ENCODE assay signal across 23 cellular contexts in the genomic region with DNA sequence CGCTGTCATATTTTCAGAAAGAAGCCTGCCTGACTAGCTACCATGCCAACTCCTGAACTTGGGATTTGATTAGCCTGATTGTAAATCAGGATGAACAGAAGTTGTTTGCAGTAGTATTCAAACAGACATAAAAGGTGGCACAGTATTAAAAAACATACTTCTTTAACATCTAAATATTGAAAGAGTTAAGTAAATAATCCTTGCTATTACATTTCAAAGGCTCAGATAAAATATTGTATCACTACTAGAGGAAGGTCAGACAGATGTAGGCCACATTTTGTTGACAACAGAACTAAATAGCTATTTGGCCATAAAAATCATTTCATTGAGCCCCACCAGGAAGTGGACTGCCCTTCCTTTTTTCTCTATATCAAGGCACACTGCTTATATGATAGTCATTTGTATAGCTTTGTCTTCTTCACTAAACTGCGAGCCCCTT. TPM values are rescaled to one million over a fixed set of nuclear protein-coding genes. Genes with fewer than 3 reads are reported as not detected.
DNase-seq lines count a peak whose midpoint lies in the region; TF ChIP-seq lines count a peak whose summit lies in the region.
"Had no signal": no experiment of that assay in that cellular context is flagged by ENCODE, and none has a peak within 500 bp of the region (broad histone marks: within the 10 kb centered on the region; RNA-seq: fewer than 3 reads in every experiment).

No MANE protein-coding gene starts in this region.

- peaks cover 29% of the 10 kb centered on the region for H3K36me3 Mint-ChIP-seq in progenitor cell of endocrine pancreas (ENCODE audit: insufficient read depth)
- H3K36me3 Mint-ChIP-seq in activated naive CD4-positive, alpha-beta T cell treated with anti-CD3 and anti-CD28 coated beads for 36 hours (ENCODE audit: low read depth), result no peaks in the 10 kb centered on the region
- no peaks in the 10 kb centered on the region for H3K36me3 Mint-ChIP-seq in Caco-2 (ENCODE audit: insufficient read depth, unreplicated experiment)
- H3K36me3 Mint-ChIP-seq: T-cell had no signal

- DNase-seq in DMS53 (lab: John Stamatoyannopoulos, UW), result peak; percentile 92
- DNase-seq in NCI-H1930 (lab: John Stamatoyannopoulos, UW), result peak; percentile 80 to 84
- DNase-seq in SK-N-MC (ENCODE audit: low read depth, low spot score), result no peak
- DNase-seq in progenitor cell of endocrine pancreas (ENCODE audit: low spot score, unreplicated experiment), result no peak
- DNase-seq in activated naive CD4-positive, alpha-beta T cell treated with anti-CD3 and anti-CD28 coated beads for 36 hours, result no peak
- no peak for DNase-seq in Caco-2
- no peak for DNase-seq in UCSD-AML1 (lab: John Stamatoyannopoulos, UW; ENCODE audit: unreplicated experiment)
- no peak for DNase-seq in adrenal gland
- DNase-seq: activated CD4-positive, alpha-beta T cell treated with anti-CD3 and anti-CD28 coated beads for 48 hours; H9; heart right ventricle; left ventricle myocardium inferior; NCI-H524 treated with DMSO at 0.1 percent for 48 hours; PC-9; SHP77 treated with DMSO at 0.1 percent for 48 hours; stimulated activated CD4-positive, alpha-beta T cell treated with anti-CD3 and anti-CD28 coated beads, Interleukin-2, amount 100 ng/mL, for 48 hours; stomach; T-cell; upper lobe of left lung had no signal

- TF ChIP-seq POLR2A in adrenal gland (IDR thresholded peaks at IDR 0.05), result no peak

- H3K4me1 ChIP-seq in Caco-2, result peaks cover 32% of the 10 kb centered on the region
- peaks cover 0 to 3% of the 10 kb centered on the region in 2 donors for H3K4me1 ChIP-seq in adrenal gland (replicated peaks in 1 of 2)
- H3K4me1 ChIP-seq: left ventricle myocardium inferior, upper lobe of left lung had no signal

- intact Hi-C loops in activated naive CD4-positive, alpha-beta T cell treated with anti-CD3 and anti-CD28 coated beads for 36 hours (cut with micrococcal nuclease), result loop anchor here (5.0 kb wide), 1 partner anchor 361 kb away; no protein-coding TSS in a partner anchor
- intact Hi-C loops in Caco-2 (cut with micrococcal nuclease; ENCODE audit: unreplicated experiment) (no loop called here), adrenal gland (cut with DNase I) (no loop called here)

- no peaks in the 10 kb centered on the region for H3K9me3 ChIP-seq in SK-N-MC (ENCODE audit: low read depth, low read length)
- H3K9me3 ChIP-seq in Caco-2, result no peaks in the 10 kb centered on the region
- H3K9me3 ChIP-seq in adrenal gland (replicated peaks in 1 of 3), result no peaks in the 10 kb centered on the region
- H3K9me3 ChIP-seq: stomach, upper lobe of left lung had no signal

- H3K27ac Mint-ChIP-seq in progenitor cell of endocrine pancreas, result peak overlapping the region; percentile 91
- no peak overlapping the region for H3K27ac Mint-ChIP-seq in activated naive CD4-positive, alpha-beta T cell treated with anti-CD3 and anti-CD28 coated beads for 36 hours
- H3K27ac Mint-ChIP-seq in Caco-2 (ENCODE audit: unreplicated experiment), result no peak overlapping the region
- H3K27ac Mint-ChIP-seq: H9, T-cell had no signal

- no peak for TF ChIP-seq CTCF in progenitor cell of endocrine pancreas (IDR thresholded peaks at IDR 0.05; ENCODE audit: unreplicated experiment)
- no peak for TF ChIP-seq CTCF in Caco-2 (IDR thresholded peaks at IDR 0.05; ENCODE audit: insufficient read depth in 1 of 2, low read depth in 1 of 2, low read length in 1 of 2, severe bottlenecking in 1 of 2, unreplicated experiment in 1 of 2)
- no peak for TF ChIP-seq CTCF in adrenal gland (IDR thresholded peaks at IDR 0.05)

- POLR2A ChIA-PET in Caco-2 (lab: Charles Lee), result no interaction called here

- no peaks in the 10 kb centered on the region for H3K27me3 Mint-ChIP-seq in progenitor cell of endocrine pancreas
- peaks cover 2% of the 10 kb centered on the region for H3K27me3 Mint-ChIP-seq in activated naive CD4-positive, alpha-beta T cell treated with anti-CD3 and anti-CD28 coated beads for 36 hours (ENCODE audit: low read depth)
- no peaks in the 10 kb centered on the region for H3K27me3 Mint-ChIP-seq in Caco-2 (ENCODE audit: insufficient read depth, unreplicated experiment)

- H3K27ac ChIP-seq in SK-N-MC (peak overlapping the region; percentile 68; the same call in 1 of the 2 replicates), adrenal gland (no peak overlapping the region)
- H3K27ac ChIP-seq: heart right ventricle, left ventricle myocardium inferior, PC-9, skin epidermis, upper lobe of left lung had no signal

- peak overlapping the region; percentile 24 for H3K4me3 Mint-ChIP-seq in progenitor cell of endocrine pancreas (ENCODE audit: low read depth)
- H3K4me3 Mint-ChIP-seq in activated naive CD4-positive, alpha-beta T cell treated with anti-CD3 and anti-CD28 coated beads for 36 hours, result no peak overlapping the region
- H3K4me3 Mint-ChIP-seq in Caco-2 (ENCODE audit: unreplicated experiment), result no peak overlapping the region
- H3K4me3 Mint-ChIP-seq: H9, neural crest cell, T-cell had no signal

- H3K36me3 ChIP-seq in SK-N-MC (ENCODE audit: insufficient read depth, low read length) (no peaks in the 10 kb centered on the region), Caco-2 (ENCODE audit: control insufficient read depth, insufficient read depth, low read length) (no peaks in the 10 kb centered on the region), adrenal gland (replicated peaks in 1 of 2) (no peaks in the 10 kb centered on the region)
- H3K36me3 ChIP-seq: heart right ventricle, left ventricle myocardium inferior, stomach, upper lobe of left lung had no signal

- BruUV-seq in Caco-2 (replicated peaks; lab: Mats Ljungman, UMichigan), result no TSS peak

- H3K9me3 Mint-ChIP-seq in progenitor cell of endocrine pancreas (ENCODE audit: low read depth) (peaks cover 37% of the 10 kb centered on the region), Caco-2 (ENCODE audit: unreplicated experiment) (peaks cover 28% of the 10 kb centered on the region)
- peaks cover 4% of the 10 kb centered on the region for H3K9me3 Mint-ChIP-seq in activated naive CD4-positive, alpha-beta T cell treated with anti-CD3 and anti-CD28 coated beads for 36 hours

- H3K4me3 ChIP-seq in SK-N-MC (no peak overlapping the region), Caco-2 (ENCODE audit: low read depth, low read length) (no peak overlapping the region), adrenal gland (no peak overlapping the region)
- H3K4me3 ChIP-seq: heart right ventricle, left ventricle myocardium inferior, PC-9, skin epidermis, stomach, upper lobe of left lung had no signal

- CTCF ChIA-PET in activated naive CD4-positive, alpha-beta T cell treated with anti-CD3 and anti-CD28 coated beads for 36 hours (lab: Charles Lee), result no interaction called here
- CTCF ChIA-PET in Caco-2 (lab: Charles Lee), result no interaction called here

- 74 to 85% (median 80%) methylated on average over 2 of the region's 2 CpGs for WGBS in adrenal gland, 4 donors

- H3K27me3 ChIP-seq in Caco-2 (replicated peaks; ENCODE audit: control insufficient read depth, insufficient read depth, low read length) (no peaks in the 10 kb centered on the region), adrenal gland (no peaks in the 10 kb centered on the region)
- H3K27me3 ChIP-seq: heart right ventricle, stomach, upper lobe of left lung had no signal

- no peak overlapping the region for H3K9ac ChIP-seq in SK-N-MC (ENCODE audit: insufficient read length)

- H3K4me1 Mint-ChIP-seq in progenitor cell of endocrine pancreas (ENCODE audit: low read depth), result peaks cover 45% of the 10 kb centered on the region
- no peaks in the 10 kb centered on the region for H3K4me1 Mint-ChIP-seq in activated naive CD4-positive, alpha-beta T cell treated with anti-CD3 and anti-CD28 coated beads for 36 hours (ENCODE audit: low read depth)
- peaks cover 7% of the 10 kb centered on the region for H3K4me1 Mint-ChIP-seq in Caco-2 (ENCODE audit: low read depth, unreplicated experiment)
- H3K4me1 Mint-ChIP-seq: neural crest cell, T-cell had no signal

RNA-seq across cellular contexts. Expression of a gene that starts 21.6 kb away (rescaled TPM):
- total RNA-seq in progenitor cell of endocrine pancreas, result 16.6 and 20.1 TPM in 2 replicates
- not detected for total RNA-seq in activated naive CD4-positive, alpha-beta T cell treated with anti-CD3 and anti-CD28 coated beads for 36 hours
- total RNA-seq in Caco-2 (2022), result 1.6 and 2.3 TPM in 2 replicates
- 10 to 100 TPM in 1 of 8 donors, 1 to 10 TPM in 1, under 1 TPM in 4, not detected in 2; 0.61 to 14.9 (median 0.82) TPM for total RNA-seq in adrenal gland
- polyA plus RNA-seq in adrenal gland, result 10 to 100 TPM in 2 of 3 donors, 1 to 10 TPM in 1; 3.2 to 36.9 (median 14.6) TPM
- total RNA-seq: bronchial epithelial cell, H9, LHCN-M2, neural crest cell, PC-9 had no signal

Comparison
In these comparisons a context has a peak if more than half of its experiments do, and no peak if none do; other contexts are left out.
1. DNase-seq: peak in DMS53 (single experiment) and NCI-H1930 (2 of 2); none in SK-N-MC (single experiment), progenitor cell of endocrine pancreas (single experiment), activated naive CD4-positive, alpha-beta T cell treated with anti-CD3 and anti-CD28 coated beads for 36 hours (single experiment), Caco-2 (0 of 2), UCSD-AML1 (single experiment) and adrenal gland (0 of 7).